In genomic region chr13:23797276-23797903, GRCh38 we compare ENCODE assay signal across 1 cellular context.
TF ChIP-seq lines count a peak whose summit lies in the region.

No MANE protein-coding gene starts in this region.

TF ChIP-seq in IMR-90, 13 proteins besides CTCF, POLR2A, EP300 and RAD21:
- no peak for TF ChIP-seq FOS (IDR thresholded peaks at IDR 0.05; ENCODE audit: low read depth, low read length)
- TF ChIP-seq SMC3 (IDR thresholded peaks at IDR 0.05; ENCODE audit: low read depth, low read length): no peak
- TF ChIP-seq USF2 (IDR thresholded peaks at IDR 0.05; ENCODE audit: low read depth, low read length): no peak
- no peak for TF ChIP-seq RCOR1 (IDR thresholded peaks at IDR 0.05; ENCODE audit: insufficient replicate concordance, low read length)
- TF ChIP-seq MXI1 (IDR thresholded peaks at IDR 0.05; ENCODE audit: borderline replicate concordance, low read depth, low read length): no peak
- no peak for TF ChIP-seq NFE2L2 (IDR thresholded peaks at IDR 0.05; ENCODE audit: low read depth, low read length)
- TF ChIP-seq, protein P1, sequence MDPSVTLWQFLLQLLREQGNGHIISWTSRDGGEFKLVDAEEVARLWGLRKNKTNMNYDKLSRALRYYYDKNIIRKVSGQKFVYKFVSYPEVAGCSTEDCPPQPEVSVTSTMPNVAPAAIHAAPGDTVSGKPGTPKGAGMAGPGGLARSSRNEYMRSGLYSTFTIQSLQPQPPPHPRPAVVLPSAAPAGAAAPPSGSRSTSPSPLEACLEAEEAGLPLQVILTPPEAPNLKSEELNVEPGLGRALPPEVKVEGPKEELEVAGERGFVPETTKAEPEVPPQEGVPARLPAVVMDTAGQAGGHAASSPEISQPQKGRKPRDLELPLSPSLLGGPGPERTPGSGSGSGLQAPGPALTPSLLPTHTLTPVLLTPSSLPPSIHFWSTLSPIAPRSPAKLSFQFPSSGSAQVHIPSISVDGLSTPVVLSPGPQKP (IDR thresholded peaks at IDR 0.05; ENCODE audit: borderline replicate concordance, low read depth, low read length): no peak
- TF ChIP-seq CEBPB (IDR thresholded peaks at IDR 0.05; ENCODE audit: low read depth, low read length): no peak
- no peak for TF ChIP-seq MAFK (IDR thresholded peaks at IDR 0.05; ENCODE audit: low read depth, low read length)
- TF ChIP-seq RFX5 (IDR thresholded peaks at IDR 0.05; ENCODE audit: low read depth, low read length): no peak
- TF ChIP-seq MAZ (IDR thresholded peaks at IDR 0.05; ENCODE audit: borderline replicate concordance, low read depth, low read length): no peak
- TF ChIP-seq BHLHE40 (IDR thresholded peaks at IDR 0.05; ENCODE audit: low read depth, low read length): no peak
- TF ChIP-seq CHD1 (IDR thresholded peaks at IDR 0.05; ENCODE audit: low read depth, low read length): no peak
